Comparison of ENCODE assay signal across 1 cellular context in genomic region chr1:153963850-153964331, GRCh38.
TF ChIP-seq lines count a peak whose summit lies in the region.

No MANE protein-coding gene starts in this region.

TF ChIP-seq in SK-N-SH, 30 proteins besides CTCF, POLR2A, EP300 and RAD21:
- TF ChIP-seq, protein P1, sequence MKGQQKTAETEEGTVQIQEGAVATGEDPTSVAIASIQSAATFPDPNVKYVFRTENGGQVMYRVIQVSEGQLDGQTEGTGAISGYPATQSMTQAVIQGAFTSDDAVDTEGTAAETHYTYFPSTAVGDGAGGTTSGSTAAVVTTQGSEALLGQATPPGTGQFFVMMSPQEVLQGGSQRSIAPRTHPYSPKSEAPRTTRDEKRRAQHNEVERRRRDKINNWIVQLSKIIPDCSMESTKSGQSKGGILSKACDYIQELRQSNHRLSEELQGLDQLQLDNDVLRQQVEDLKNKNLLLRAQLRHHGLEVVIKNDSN (IDR thresholded peaks at IDR 0.05; ENCODE audit: borderline replicate concordance, low read depth): no peak
- peak; percentile 63; the same call in 1 of the 2 replicates for TF ChIP-seq NFIC (IDR thresholded peaks at IDR 0.05; ENCODE audit: borderline replicate concordance)
- TF ChIP-seq TAF1 (IDR thresholded peaks at IDR 0.05; ENCODE audit: borderline replicate concordance, low read depth, low read length): no peak
- TF ChIP-seq GABPA (IDR thresholded peaks at IDR 0.05; ENCODE audit: low read depth): no peak
- peak; percentile 55; the same call in 1 of the 2 replicates for TF ChIP-seq MAX (IDR thresholded peaks at IDR 0.05; ENCODE audit: low read depth)
- no peak for TF ChIP-seq MEF2A (IDR thresholded peaks at IDR 0.05; ENCODE audit: borderline replicate concordance, low read depth)
- no peak for TF ChIP-seq CHD2 (IDR thresholded peaks at IDR 0.05; ENCODE audit: low read length, partially characterized antibody)
- peak; percentile 62; the same call in 1 of the 2 replicates for TF ChIP-seq TEAD4 (IDR thresholded peaks at IDR 0.05; ENCODE audit: borderline replicate concordance, insufficient read depth)
